Comparison of ENCODE assay signal across 9 cellular contexts in the genomic region with DNA sequence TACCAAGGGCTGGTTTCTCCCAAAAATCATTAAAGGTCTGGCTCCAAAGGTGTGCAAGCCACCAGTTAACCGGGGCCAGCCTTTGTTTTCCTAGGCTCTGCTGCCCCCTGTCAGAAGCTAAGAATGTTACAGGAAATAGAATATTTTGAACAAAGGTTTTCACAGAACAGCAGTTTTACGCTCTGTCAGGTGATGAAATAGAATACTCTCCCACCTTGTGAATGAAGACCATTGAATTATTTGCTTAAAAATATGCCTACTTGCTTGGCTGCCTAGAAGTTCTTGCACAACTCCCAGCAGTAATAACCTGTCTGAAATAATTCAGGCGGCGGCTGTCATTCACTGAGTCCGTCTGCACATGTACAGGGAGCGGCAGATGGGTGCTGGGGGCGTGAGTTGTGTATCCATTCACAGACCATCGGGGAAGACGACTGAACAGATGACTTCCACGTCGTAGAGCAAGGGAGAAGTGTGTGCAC. TPM values are rescaled to one million over a fixed set of nuclear protein-coding genes. Genes with fewer than 3 reads are reported as not detected.
A peak's percentile ranks its signal among the peaks of the same experiment; 100 is the strongest.
DNase-seq lines count a peak whose midpoint lies in the region; ATAC-seq, FAIRE-seq and TF ChIP-seq lines count a peak whose summit lies in the region.
"Had no signal": no experiment of that assay in that cellular context is flagged by ENCODE, and none has a peak within 500 bp of the region (broad histone marks: within the 10 kb centered on the region; RNA-seq: fewer than 3 reads in every experiment).

No MANE protein-coding gene starts in this region.

- DNase-seq in DMS53 treated with DMSO at 0.1 percent for 48 hours (lab: John Stamatoyannopoulos, UW; ENCODE audit: unreplicated experiment) (peak; percentile 69), HTR-8/SVneo (ENCODE audit: insufficient read length, low spot score) (peak; percentile 49), OCI-M1 (lab: John Stamatoyannopoulos, UW) (peak; percentile 61), fibroblast of peridontal ligament (ENCODE audit: extremely low read depth) (peak; percentile 49), nucleus accumbens (lab: John Stamatoyannopoulos, UW) (peak in 33 of 56 donors; percentile 1 to 55 (median 11)), suprapubic skin (ENCODE audit: low spot score in 2 of 2) (no peak)
- DNase-seq in activated T-cell treated with anti-CD3 and anti-CD28 coated beads, Interleukin-2, amount 50 U/mL, for 72 hours: peak; percentile 62 to 72

- H3K4me1 Mint-ChIP-seq in activated T-cell treated with anti-CD3 and anti-CD28 coated beads, Interleukin-2, amount 50 U/mL, for 72 hours (ENCODE audit: low read depth): peaks cover 50% of the 10 kb centered on the region

- TF ChIP-seq CTCF in suprapubic skin (IDR thresholded peaks at IDR 0.05): peak; percentile 66 to 79

- TF ChIP-seq POLR2A in suprapubic skin (IDR thresholded peaks at IDR 0.05): no peak

- peak; percentile 72 to 73 for ATAC-seq in activated T-cell treated with anti-CD3 and anti-CD28 coated beads, Interleukin-2, amount 50 U/mL, for 72 hours (replicated peaks in 1 of 2)
- no peak for ATAC-seq in GM19023 (IDR thresholded peaks at IDR 0.05; ENCODE audit: unreplicated experiment)

- no peak overlapping the region for H3K4me3 ChIP-seq in suprapubic skin
- H3K4me3 ChIP-seq: SJCRH30 had no signal

- H3K4me3 Mint-ChIP-seq in activated T-cell treated with anti-CD3 and anti-CD28 coated beads, Interleukin-2, amount 50 U/mL, for 72 hours: peak overlapping the region; percentile 8 to 62

- peaks cover 9% of the 10 kb centered on the region for H3K4me1 ChIP-seq in suprapubic skin
- H3K4me1 ChIP-seq: SJCRH30 had no signal

- H3K36me3 ChIP-seq in suprapubic skin: no peaks in the 10 kb centered on the region
- H3K36me3 ChIP-seq: SJCRH30 had no signal

- no peaks in the 10 kb centered on the region for H3K9me3 ChIP-seq in suprapubic skin
- H3K9me3 ChIP-seq: SJCRH30 had no signal

- no peaks in the 10 kb centered on the region for H3K36me3 Mint-ChIP-seq in activated T-cell treated with anti-CD3 and anti-CD28 coated beads, Interleukin-2, amount 50 U/mL, for 72 hours (ENCODE audit: insufficient read depth in 2 of 2)

- H3K27ac ChIP-seq in suprapubic skin: no peak overlapping the region
- H3K27ac ChIP-seq: SJCRH30 had no signal

- FAIRE-seq in HTR-8/SVneo (lab: Jason Lieb, UNC): no peak

- no peaks in the 10 kb centered on the region for H3K27me3 Mint-ChIP-seq in activated T-cell treated with anti-CD3 and anti-CD28 coated beads, Interleukin-2, amount 50 U/mL, for 72 hours (ENCODE audit: low read depth)

- H3K27me3 ChIP-seq in suprapubic skin: no peaks in the 10 kb centered on the region
- H3K27me3 ChIP-seq: SJCRH30 had no signal

- 26% methylated on average over 11 of the region's 11 CpGs for WGBS in suprapubic skin

- H3K9me3 Mint-ChIP-seq in activated T-cell treated with anti-CD3 and anti-CD28 coated beads, Interleukin-2, amount 50 U/mL, for 72 hours: no peaks in the 10 kb centered on the region

- H3K27ac Mint-ChIP-seq in activated T-cell treated with anti-CD3 and anti-CD28 coated beads, Interleukin-2, amount 50 U/mL, for 72 hours: peak overlapping the region; percentile 78

- TF ChIP-seq EP300 in suprapubic skin (IDR thresholded peaks at IDR 0.05): no peak

RNA-seq across cellular contexts. Expression of a gene that starts 56.3 kb away (rescaled TPM):
- total RNA-seq in activated T-cell treated with anti-CD3 and anti-CD28 coated beads, Interleukin-2, amount 50 U/mL, for 72 hours: 100 to 1,000 TPM; 272 to 284 TPM
- 100 to 1,000 TPM; 216 to 894 (median 222) TPM for total RNA-seq in suprapubic skin

Comparison
In these comparisons a context has a peak if more than half of its experiments do, and no peak if none do; other contexts are left out.
1. DNase-seq: peak in DMS53 treated with DMSO at 0.1 percent for 48 hours (single experiment), HTR-8/SVneo (single experiment), OCI-M1 (single experiment), activated T-cell treated with anti-CD3 and anti-CD28 coated beads, Interleukin-2, amount 50 U/mL, for 72 hours (2 of 2), fibroblast of peridontal ligament (single experiment) and nucleus accumbens (33 of 56); none in suprapubic skin (0 of 2).